1 cellular context compared by ENCODE assay signal in genomic region chr3:124636863-124637296, GRCh38.
TF ChIP-seq lines count a peak whose summit lies in the region.

No MANE protein-coding gene starts in this region.

TF ChIP-seq in K562, 482 proteins besides CTCF, POLR2A, EP300 and RAD21 (continued from another document):
- no peak for TF ChIP-seq CHD7 (IDR thresholded peaks at IDR 0.05; ENCODE audit: low read depth, low read length)
- TF ChIP-seq ZNF512 (tag; IDR thresholded peaks at IDR 0.05) = no peak
- no peak for TF ChIP-seq SNIP1 (IDR thresholded peaks at IDR 0.05; ENCODE audit: low read depth)
- no peak for TF ChIP-seq NR3C1 (CRISPR knock-in tag; IDR thresholded peaks at IDR 0.05)
- no peak for TF ChIP-seq ZNF175 (CRISPR knock-in tag; IDR thresholded peaks at IDR 0.05; ENCODE audit: low read depth)
- TF ChIP-seq TRIM28 (IDR thresholded peaks at IDR 0.05) = no peak
- TF ChIP-seq NRF1 (conservative IDR thresholded peaks at IDR 0.05 in 1 of 2, IDR thresholded peaks at IDR 0.05 in 1 of 2) = no peak
